1 cellular context compared by ENCODE assay signal in genomic region chr7:44606341-44607140, GRCh38.
TF ChIP-seq lines count a peak whose summit lies in the region.

OGDH (plus strand) TSS chr7:44606627; CDS start chr7:44624344, 17,717 bp downstream.

TF ChIP-seq in K562, 482 proteins besides CTCF, POLR2A, EP300 and RAD21 (continued from another document and continues in another):
- TF ChIP-seq EWSR1 (IDR thresholded peaks at IDR 0.05; ENCODE audit: borderline replicate concordance, low read depth, partially characterized antibody): no peak
- no peak for TF ChIP-seq TRIM25 (IDR thresholded peaks at IDR 0.05; ENCODE audit: borderline replicate concordance)
- no peak for TF ChIP-seq HDGF (IDR thresholded peaks at IDR 0.05)
- TF ChIP-seq THAP7 (CRISPR knock-in tag; IDR thresholded peaks at IDR 0.05): no peak
- no peak; the same call in 1 of the 2 replicates for TF ChIP-seq NR2C2 (CRISPR knock-in tag; IDR thresholded peaks at IDR 0.05)
- TF ChIP-seq NR2C2 (tag; IDR thresholded peaks at IDR 0.05): peak; percentile 96
- TF ChIP-seq TAF15 (IDR thresholded peaks at IDR 0.05; ENCODE audit: low read depth, low read length): 0 out of 2 replicates have a peak, but pooled peaks have one; percentile 63
- no peak for TF ChIP-seq JUNB (CRISPR knock-in tag; conservative IDR thresholded peaks at IDR 0.05)
- TF ChIP-seq MYNN (IDR thresholded peaks at IDR 0.05): peak; percentile 77; the same call in 1 of the 2 replicates
- no peak for TF ChIP-seq MYNN (CRISPR knock-in tag; IDR thresholded peaks at IDR 0.05)
- no peak for TF ChIP-seq SRSF3 (IDR thresholded peaks at IDR 0.05; ENCODE audit: insufficient read depth, low read length)
- peak; percentile 99 for TF ChIP-seq PKNOX1 (IDR thresholded peaks at IDR 0.05)
- TF ChIP-seq STAT5B (CRISPR knock-in tag; IDR thresholded peaks at IDR 0.05): no peak
- no peak for TF ChIP-seq KDM1A (IDR thresholded peaks at IDR 0.05)
- no peak for TF ChIP-seq BRCA1 (IDR thresholded peaks at IDR 0.05)
- TF ChIP-seq BRCA1 (CRISPR knock-in tag; IDR thresholded peaks at IDR 0.05): no peak
- TF ChIP-seq RERE (CRISPR knock-in tag; IDR thresholded peaks at IDR 0.05; ENCODE audit: borderline replicate concordance): no peak
- TF ChIP-seq GABPA (tag; conservative IDR thresholded peaks at IDR 0.05; ENCODE audit: low read depth): peak; percentile 90
- no peak for TF ChIP-seq MIER1 (IDR thresholded peaks at IDR 0.05; ENCODE audit: low read depth)
- 0 out of 2 replicates have a peak, but pooled peaks have one; percentile 18 for TF ChIP-seq TGIF2 (CRISPR knock-in tag; IDR thresholded peaks at IDR 0.05)
- TF ChIP-seq MITF (IDR thresholded peaks at IDR 0.05): peak; percentile 67; the same call in 1 of the 2 replicates
- TF ChIP-seq POLR3G (IDR thresholded peaks at IDR 0.05; ENCODE audit: extremely low read depth, insufficient read length, insufficient replicate concordance): no peak
- no peak for TF ChIP-seq ZEB2 (IDR thresholded peaks at IDR 0.05)
- no peak for TF ChIP-seq ZNF274 (IDR thresholded peaks at IDR 0.05; ENCODE audit: borderline replicate concordance, low read depth, low read length)
- no peak for TF ChIP-seq ZBTB43 (CRISPR knock-in tag; IDR thresholded peaks at IDR 0.05)
- no peak for TF ChIP-seq YBX1 (IDR thresholded peaks at IDR 0.05)
- peak; percentile 91 for TF ChIP-seq SP1 (CRISPR knock-in tag; IDR thresholded peaks at IDR 0.05)
- no peak for TF ChIP-seq ETV1 (tag; conservative IDR thresholded peaks at IDR 0.05; ENCODE audit: low read depth)
- TF ChIP-seq SPI1 (IDR thresholded peaks at IDR 0.05; ENCODE audit: borderline replicate concordance, low read depth, low read length): no peak
- TF ChIP-seq HDAC1 (IDR thresholded peaks at IDR 0.05): peak; percentile 71 to 99; a peak in 3 of 4 replicates
- peak; percentile 89 for TF ChIP-seq CEBPZ (IDR thresholded peaks at IDR 0.05; ENCODE audit: borderline replicate concordance, low read depth, low read length)
- TF ChIP-seq CHD4 (IDR thresholded peaks at IDR 0.05; ENCODE audit: insufficient read depth, insufficient replicate concordance, low read depth, low read length, poor library complexity, severe bottlenecking): no peak
- TF ChIP-seq CBX5 (IDR thresholded peaks at IDR 0.05; ENCODE audit: borderline replicate concordance, low read depth): no peak
- TF ChIP-seq MECOM (CRISPR knock-in tag; IDR thresholded peaks at IDR 0.05): no peak
- 0 out of 2 replicates have a peak, but pooled peaks have one; percentile 44 for TF ChIP-seq CREB3L1 (IDR thresholded peaks at IDR 0.05; ENCODE audit: borderline replicate concordance, low read depth)
- no peak; the same call in 1 of the 2 replicates for TF ChIP-seq ARID3A (IDR thresholded peaks at IDR 0.05; ENCODE audit: borderline replicate concordance, low read depth, low read length)
- TF ChIP-seq KDM5B (IDR thresholded peaks at IDR 0.05; ENCODE audit: insufficient replicate concordance, low read depth, low read length): peak; percentile 91
- no peak for TF ChIP-seq ZNF3 (CRISPR knock-in tag; IDR thresholded peaks at IDR 0.05)
- TF ChIP-seq CREB3 (tag; conservative IDR thresholded peaks at IDR 0.05; ENCODE audit: low read depth): no peak
- TF ChIP-seq BCOR (IDR thresholded peaks at IDR 0.05): no peak
- peak; percentile 97 for TF ChIP-seq RBFOX2 (IDR thresholded peaks at IDR 0.05; ENCODE audit: low read depth, low read length)
- TF ChIP-seq PHF21A (IDR thresholded peaks at IDR 0.05; ENCODE audit: borderline replicate concordance, low read depth): no peak
- TF ChIP-seq HSF4 (CRISPR knock-in tag; IDR thresholded peaks at IDR 0.05; ENCODE audit: borderline replicate concordance): no peak
- no peak for TF ChIP-seq DIDO1 (tag; IDR thresholded peaks at IDR 0.05; ENCODE audit: low read depth)
- TF ChIP-seq ESRRB (CRISPR knock-in tag; IDR thresholded peaks at IDR 0.05; ENCODE audit: borderline replicate concordance): no peak
- TF ChIP-seq SLC30A9 (CRISPR knock-in tag; IDR thresholded peaks at IDR 0.05): no peak
